In the genomic region with DNA sequence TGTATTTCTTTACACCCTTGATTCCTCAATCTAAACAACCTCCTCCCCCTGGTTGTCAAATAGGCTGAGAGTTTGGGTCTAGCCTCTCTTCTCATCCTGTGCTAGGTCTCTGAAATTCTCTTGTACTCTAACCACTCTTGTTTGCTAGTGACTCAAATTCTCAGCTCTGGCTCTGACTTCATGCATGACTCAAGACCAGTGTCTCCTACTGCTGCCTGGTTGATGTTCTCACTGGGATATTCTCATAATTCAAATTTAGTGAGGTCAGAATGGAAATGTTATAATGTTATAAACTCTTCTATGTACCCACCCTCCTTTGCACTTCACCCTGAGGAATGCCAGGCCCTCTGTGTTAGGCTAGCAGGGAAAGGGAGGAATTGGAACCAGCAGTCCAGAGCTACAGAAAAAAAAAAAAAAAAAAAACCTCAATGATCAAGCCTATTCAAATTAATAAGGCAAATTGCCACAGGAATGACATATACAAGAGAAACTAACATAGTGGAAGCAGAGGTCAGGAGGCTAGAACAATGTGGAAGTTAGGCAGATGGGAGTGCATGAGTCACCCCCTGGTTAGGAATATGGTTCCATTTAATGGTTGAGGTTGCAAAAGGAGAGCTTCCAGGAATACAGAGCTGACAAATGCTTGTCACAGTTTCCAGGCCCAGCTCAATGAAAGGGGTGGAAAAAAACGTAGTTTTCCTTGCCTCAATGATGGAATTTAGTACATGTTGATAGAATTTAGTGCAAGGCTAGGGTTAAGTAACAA, we compare ENCODE assay signal across 14 cellular contexts.
DNase-seq lines count a peak whose midpoint lies in the region; ATAC-seq and TF ChIP-seq lines count a peak whose summit lies in the region.
"Had no signal": no experiment of that assay in that cellular context is flagged by ENCODE, and none has a peak within 500 bp of the region (broad histone marks: within the 10 kb centered on the region; RNA-seq: fewer than 3 reads in every experiment).

No MANE protein-coding gene starts in this region.

- H3K79me2 ChIP-seq in smooth muscle cell (ENCODE audit: low read depth), result no peaks in the 10 kb centered on the region

- H2AFZ ChIP-seq in smooth muscle cell (ENCODE audit: low read depth), result peak overlapping the region; percentile 7
- H2AFZ ChIP-seq: PC-9 had no signal

- intact Hi-C loops in esophagus squamous epithelium (cut with DNase I), result no loop called here

- DNase-seq in HT1080 (ENCODE audit: low read depth) (peak; percentile 65), astrocyte of the hippocampus (ENCODE audit: low read depth, low spot score) (peak; percentile 80), foreskin fibroblast (peak; percentile 59 to 72), smooth muscle cell (lab: John Stamatoyannopoulos, UW; ENCODE audit: unreplicated experiment) (no peak), esophagus squamous epithelium (lab: John Stamatoyannopoulos, UW) (no peak), anterior cingulate cortex (lab: John Stamatoyannopoulos, UW) (no peak), T-helper 2 cell (no peak)
- DNase-seq: activated naive CD8-positive, alpha-beta T cell treated with anti-CD3 and anti-CD28 coated beads, Interleukin-2, amount 50 U/mL, for 24 hours; CD4-positive, alpha-beta T cell; KBM-7; PC-9; stimulated activated CD4-positive, alpha-beta T cell treated with anti-CD3 and anti-CD28 coated beads, Interleukin-2, amount 100 ng/mL, for 24 hours had no signal

- H3K4me3 ChIP-seq in foreskin fibroblast (ENCODE audit: low read depth in 1 of 2, low read length in 2 of 2) (no peak overlapping the region), smooth muscle cell (no peak overlapping the region), esophagus squamous epithelium (no peak overlapping the region)
- H3K4me3 ChIP-seq: PC-9 had no signal

- no peaks in the 10 kb centered on the region for H3K27me3 ChIP-seq in smooth muscle cell (ENCODE audit: low read depth)
- H3K27me3 ChIP-seq in esophagus squamous epithelium, result no peaks in the 10 kb centered on the region

- no peak for ATAC-seq in HG03175 (IDR thresholded peaks at IDR 0.05; ENCODE audit: unreplicated experiment)
- ATAC-seq: activated naive CD8-positive, alpha-beta T cell treated with anti-CD3 and anti-CD28 coated beads, Interleukin-2, amount 50 U/mL, for 24 hours; stimulated activated memory B cell treated with anti-CD40 and anti-IgM and Interleukin-4, amounts not matched to agents 10 μg/mL and 1 μg/mL and 100 μg/mL, for 72 hours had no signal

- 32% methylated on average over 1 of the region's 1 CpG for WGBS in smooth muscle cell (ENCODE audit: low lambda C conversion rate)
- 19 to 25% methylated on average over 1 of the region's 1 CpG for WGBS in esophagus squamous epithelium, 2 donors

- no peaks in the 10 kb centered on the region for H4K20me1 ChIP-seq in smooth muscle cell (ENCODE audit: low read depth)

- no peaks in the 10 kb centered on the region for H3F3A ChIP-seq in smooth muscle cell (ENCODE audit: low read depth)

- peak overlapping the region; percentile 97 for H3K27ac ChIP-seq in smooth muscle cell (ENCODE audit: low read depth)
- H3K27ac ChIP-seq in esophagus squamous epithelium, result peak overlapping the region in 2 of 4 donors; percentile 5 to 17
- H3K27ac ChIP-seq: PC-9 had no signal

- H3K36me3 ChIP-seq in smooth muscle cell (ENCODE audit: low read depth), result no peaks in the 10 kb centered on the region
- no peaks in the 10 kb centered on the region for H3K36me3 ChIP-seq in esophagus squamous epithelium

- TF ChIP-seq CTCF in foreskin fibroblast (IDR thresholded peaks at IDR 0.05; ENCODE audit: low read depth, low read length) (no peak), smooth muscle cell (IDR thresholded peaks at IDR 0.05; ENCODE audit: borderline replicate concordance, insufficient read depth, poor library complexity, severe bottlenecking) (no peak), esophagus squamous epithelium (IDR thresholded peaks at IDR 0.05) (no peak)

- no peak for TF ChIP-seq POLR2A in esophagus squamous epithelium (IDR thresholded peaks at IDR 0.05)

- H3K9me3 ChIP-seq in smooth muscle cell (replicated peaks; ENCODE audit: low read depth) (no peaks in the 10 kb centered on the region), esophagus squamous epithelium (no peaks in the 10 kb centered on the region)

- H3K4me1 ChIP-seq in smooth muscle cell (ENCODE audit: low read depth), result no peaks in the 10 kb centered on the region
- H3K4me1 ChIP-seq in esophagus squamous epithelium, result no peaks in the 10 kb centered on the region

- no peak overlapping the region for H3K4me2 ChIP-seq in smooth muscle cell
- H3K4me2 ChIP-seq: PC-9 had no signal

- H3K9ac ChIP-seq in smooth muscle cell (ENCODE audit: low read depth), result peak overlapping the region; percentile 74

Comparison
In these comparisons a context has a peak if more than half of its experiments do, and no peak if none do; other contexts are left out.
1. DNase-seq: peak in HT1080 (single experiment), astrocyte of the hippocampus (single experiment) and foreskin fibroblast (2 of 2); none in smooth muscle cell (single experiment), esophagus squamous epithelium (single experiment), anterior cingulate cortex (0 of 58) and T-helper 2 cell (0 of 5).